In genomic region chr16:81562174-81562849, GRCh38 we compare ENCODE assay signal across 16 cellular contexts.
"Had no signal": no experiment of that assay in that cellular context is flagged by ENCODE, and none has a peak within 500 bp of the region (broad histone marks: within the 10 kb centered on the region; RNA-seq: fewer than 3 reads in every experiment).

No MANE protein-coding gene starts in this region.

- H3K27me3 ChIP-seq: sigmoid colon had no signal

- H3K36me3 ChIP-seq: sigmoid colon had no signal

- H3K4me3 ChIP-seq: coronary artery, sigmoid colon had no signal

- H3K9me3 ChIP-seq: sigmoid colon had no signal

- H3K27ac ChIP-seq: coronary artery, epithelial cell of prostate, sigmoid colon had no signal

- FAIRE-seq: TTC549 had no signal

- ATAC-seq: activated T-helper 17 cell treated with anti-CD3 and anti-CD28 coated beads, Interleukin-2, amount 50 U/mL, for 72 hours; natural killer cell treated with Interleukin-12 subunit alpha and Interleukin-12 subunit beta and Interleukin-15 and Interleukin-18, amount 100 ng/mL, for 72 hours had no signal

- DNase-seq: activated CD4-positive, alpha-beta T cell treated with anti-CD3 and anti-CD28 coated beads, Interleukin-2, amount 10 ng/mL, durations not matched to agents 7 days and 5 days; activated CD4-positive, CD25-positive, alpha-beta regulatory T cell; activated CD8-positive, alpha-beta memory T cell treated with anti-CD3 and anti-CD28 coated beads for 24 hours; activated naive CD4-positive, alpha-beta T cell treated with anti-CD3 and anti-CD28 coated beads for 36 hours; central memory CD4-positive, alpha-beta T cell; effector CD4-positive, alpha-beta T cell; hippocampal formation; sigmoid colon; stimulated activated CD4-positive, alpha-beta T cell treated with anti-CD3 and anti-CD28 coated beads, Interleukin-2, amount 100 ng/mL, for 24 hours; stimulated activated naive CD4-positive, alpha-beta T cell; T-helper 2 cell had no signal
